In genomic region chr16:69106491-69107291, GRCh38 we compare ENCODE assay signal across 2 cellular contexts.
TF ChIP-seq lines count a peak whose summit lies in the region.

No MANE protein-coding gene starts in this region.

TF ChIP-seq in HCT116, 20 proteins besides CTCF, POLR2A, EP300 and RAD21:
- TF ChIP-seq REST (IDR thresholded peaks at IDR 0.05; ENCODE audit: low read depth): no peak
- no peak for TF ChIP-seq ZBTB33 (IDR thresholded peaks at IDR 0.05; ENCODE audit: extremely low read depth, insufficient replicate concordance, low read length)
- no peak for TF ChIP-seq ATF3 (IDR thresholded peaks at IDR 0.05)
- TF ChIP-seq MAX (IDR thresholded peaks at IDR 0.05): 0 out of 2 replicates have a peak, but pooled peaks have one; percentile 8
- TF ChIP-seq POLR2AphosphoS5 (IDR thresholded peaks at IDR 0.05; ENCODE audit: low read depth, low read length): no peak; the same call in 1 of the 2 replicates
- no peak for TF ChIP-seq YY1 (IDR thresholded peaks at IDR 0.05; ENCODE audit: extremely low read depth, insufficient replicate concordance, low read depth, low read length)
- TF ChIP-seq FOSL1 (IDR thresholded peaks at IDR 0.05; ENCODE audit: low read depth): no peak
- TF ChIP-seq ELF1 (IDR thresholded peaks at IDR 0.05; ENCODE audit: borderline replicate concordance, low read depth): no peak
- TF ChIP-seq SIN3A (IDR thresholded peaks at IDR 0.05; ENCODE audit: low read depth): peak; percentile 8; the same call in 1 of the 2 replicates
- TF ChIP-seq SP1 (IDR thresholded peaks at IDR 0.05; ENCODE audit: low read depth): no peak

TF ChIP-seq in HepG2, 621 proteins besides CTCF, POLR2A, EP300 and RAD21:
- no peak for TF ChIP-seq HNF1A (IDR thresholded peaks at IDR 0.05; ENCODE audit: low read depth)
- no peak for TF ChIP-seq HNF1A (CRISPR knock-in tag; IDR thresholded peaks at IDR 0.05; ENCODE audit: borderline replicate concordance)
- TF ChIP-seq MIXL1 (CRISPR knock-in tag; IDR thresholded peaks at IDR 0.05): no peak
- peak; percentile 47 for TF ChIP-seq ZNF883 (CRISPR knock-in tag; IDR thresholded peaks at IDR 0.05; ENCODE audit: not compliant biosample characterization)
- TF ChIP-seq U2AF1 (optimal IDR thresholded peaks at IDR 0.05; ENCODE audit: low read depth, low read length): no peak
- no peak for TF ChIP-seq GZF1 (CRISPR knock-in tag; IDR thresholded peaks at IDR 0.05)
- TF ChIP-seq HIC2 (CRISPR knock-in tag; IDR thresholded peaks at IDR 0.05; ENCODE audit: low read depth): 0 out of 2 replicates have a peak, but pooled peaks have one; percentile 33
- no peak for TF ChIP-seq RBM22 (optimal IDR thresholded peaks at IDR 0.05; ENCODE audit: low read length)
- TF ChIP-seq HIVEP1 (CRISPR knock-in tag; IDR thresholded peaks at IDR 0.05): 0 out of 2 replicates have a peak, but pooled peaks have one; percentile 38
- TF ChIP-seq EEA1 (CRISPR knock-in tag; IDR thresholded peaks at IDR 0.05; ENCODE audit: borderline replicate concordance): no peak
- 0 out of 2 replicates have a peak, but pooled peaks have one; percentile 13 for TF ChIP-seq BHLHE40 (IDR thresholded peaks at IDR 0.05; ENCODE audit: low read length)
- no peak for TF ChIP-seq ZNF333 (CRISPR knock-in tag; IDR thresholded peaks at IDR 0.05; ENCODE audit: borderline replicate concordance)
- 0 out of 2 replicates have a peak, but pooled peaks have one; percentile 26 for TF ChIP-seq EED (CRISPR knock-in tag; IDR thresholded peaks at IDR 0.05)
- TF ChIP-seq TIGD3 (CRISPR knock-in tag; IDR thresholded peaks at IDR 0.05; ENCODE audit: borderline replicate concordance): no peak
- TF ChIP-seq THAP7 (CRISPR knock-in tag; IDR thresholded peaks at IDR 0.05): no peak
- peak; percentile 38; the same call in 1 of the 2 replicates for TF ChIP-seq MTA1 (CRISPR knock-in tag; IDR thresholded peaks at IDR 0.05; ENCODE audit: borderline replicate concordance)
- TF ChIP-seq FOXK2 (IDR thresholded peaks at IDR 0.05): no peak
- TF ChIP-seq ZBTB33 (CRISPR knock-in tag; IDR thresholded peaks at IDR 0.05): peak; percentile 69
- no peak for TF ChIP-seq ISL2 (CRISPR knock-in tag; IDR thresholded peaks at IDR 0.05)
- TF ChIP-seq ZMYM4 (CRISPR knock-in tag; IDR thresholded peaks at IDR 0.05): 0 out of 2 replicates have a peak, but pooled peaks have one; percentile 2
- TF ChIP-seq ZNF891 (CRISPR knock-in tag; IDR thresholded peaks at IDR 0.05): 0 out of 2 replicates have a peak, but pooled peaks have one; percentile 12
- 0 out of 2 replicates have a peak, but pooled peaks have one; percentile 3 for TF ChIP-seq HES4 (CRISPR knock-in tag; IDR thresholded peaks at IDR 0.05; ENCODE audit: borderline replicate concordance)
- TF ChIP-seq HHEX (CRISPR knock-in tag; IDR thresholded peaks at IDR 0.05): no peak
- TF ChIP-seq CC2D1A (CRISPR knock-in tag; IDR thresholded peaks at IDR 0.05): no peak
